In the genomic region with DNA sequence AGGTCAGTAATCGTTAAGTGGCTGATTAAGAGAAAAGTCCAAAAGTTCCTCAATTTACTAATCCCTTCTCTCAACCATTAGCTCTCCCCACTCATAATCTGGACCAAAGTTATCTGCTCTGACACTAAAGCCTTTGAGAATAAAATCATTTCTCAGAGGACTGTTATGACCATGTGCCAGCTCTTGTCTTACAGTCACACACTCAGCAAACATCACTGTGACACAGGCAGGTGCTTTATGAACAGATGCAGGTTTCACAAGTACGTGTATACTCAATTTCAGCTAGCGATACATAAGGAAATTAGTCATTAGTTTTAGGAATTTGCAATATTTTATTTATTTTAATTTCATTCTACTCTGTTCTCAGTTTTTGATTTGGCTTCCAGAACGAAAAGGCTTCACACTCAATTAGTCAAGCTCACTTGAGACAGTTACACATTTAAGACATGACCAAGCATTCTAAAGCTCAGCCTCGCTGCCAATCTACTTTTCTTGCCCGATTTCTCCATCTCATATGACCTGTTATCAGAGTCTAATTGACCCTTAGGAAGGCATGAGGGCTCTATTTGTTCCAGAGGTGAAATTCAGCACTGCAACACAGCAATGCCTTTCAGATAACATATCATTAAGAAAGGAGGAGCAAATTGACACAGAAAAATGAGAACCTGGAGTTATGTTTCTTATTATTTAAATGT, we compare ENCODE assay signal across 29 cellular contexts.
"Had no signal": no experiment of that assay in that cellular context is flagged by ENCODE, and none has a peak within 500 bp of the region (broad histone marks: within the 10 kb centered on the region; RNA-seq: fewer than 3 reads in every experiment).

No MANE protein-coding gene starts in this region.

- ATAC-seq: gastrocnemius medialis; natural killer cell treated with Interleukin-12 subunit alpha and Interleukin-12 subunit beta and Interleukin-15 and Interleukin-18, amount 100 ng/mL, for 72 hours; sciatic nerve; stimulated activated naive CD8-positive, alpha-beta T cell treated with anti-CD3 and anti-CD28 coated beads, Interleukin-15, Interleukin-2, amounts not matched to agents 100 U/mL and 50 U/mL, for 24 hours had no signal

- H3K27me3 ChIP-seq: ascending aorta, brain microvascular endothelial cell, dorsolateral prefrontal cortex, gastrocnemius medialis, hepatocyte, testis, transverse colon had no signal

- H3K4me2 ChIP-seq: hepatocyte had no signal

- H2AFZ ChIP-seq: hepatocyte had no signal

- H3K4me1 ChIP-seq: ascending aorta, gastrocnemius medialis, left ventricle myocardium inferior, testis, transverse colon had no signal

- FAIRE-seq: TTC549 had no signal

- H3K79me2 ChIP-seq: hepatocyte had no signal

- H3K9me3 ChIP-seq: ascending aorta, left ventricle myocardium inferior, testis, transverse colon had no signal

- H3K4me3 ChIP-seq: ascending aorta, coronary artery, dorsolateral prefrontal cortex, gastrocnemius medialis, hepatocyte, left ventricle myocardium inferior, lung, skin epidermis, testis, transverse colon had no signal

- DNase-seq: activated CD4-positive, alpha-beta memory T cell treated with anti-CD3 and anti-CD28 coated beads for 36 hours; activated CD4-positive, alpha-beta T cell treated with anti-CD3 and anti-CD28 coated beads, Interleukin-2, amount 10 ng/mL, durations not matched to agents 24 days and 14 days; activated CD4-positive, CD25-positive, alpha-beta regulatory T cell treated with anti-CD3 and anti-CD28 coated beads, Interleukin-2, amount 50 U/mL, for 72 hours; activated CD8-positive, alpha-beta memory T cell treated with anti-CD3 and anti-CD28 coated beads, Interleukin-2, amount 50 U/mL, for 4 hours; activated gamma-delta T cell; activated naive CD4-positive, alpha-beta T cell treated with anti-CD3 and anti-CD28 coated beads, Interleukin-2, amount 10 ng/mL, durations not matched to agents 7 days and 5 days; activated naive CD8-positive, alpha-beta T cell treated with anti-CD3 and anti-CD28 coated beads, Interleukin-2, amount 10 ng/mL, durations not matched to agents 7 days and 5 days; activated T-cell treated with anti-CD3 and anti-CD28 coated beads, Interleukin-2, amount 50 U/mL, for 1 hour; brain microvascular endothelial cell; dorsolateral prefrontal cortex; effector memory CD4-positive, alpha-beta T cell; gastrocnemius medialis; islet precursor cell; left ventricle myocardium inferior; mesendoderm; posterior cingulate gyrus; stimulated activated CD4-positive, alpha-beta T cell treated with anti-CD3 and anti-CD28 coated beads, Interleukin-12 subunit alpha, Interleukin-12 subunit beta, amount 100 ng/mL, for 4 hours; stimulated activated CD4-positive, alpha-beta T cell treated with anti-CD3 and anti-CD28 coated beads, Interleukin-4, amount 100 ng/mL, for 1 hour; stimulated activated naive CD8-positive, alpha-beta T cell treated with anti-CD3 and anti-CD28 coated beads, Interleukin-15, Interleukin-2, amounts not matched to agents 100 U/mL and 50 U/mL, for 24 hours; testis; transverse colon had no signal

- H3K27ac ChIP-seq: ascending aorta, brain microvascular endothelial cell, coronary artery, dorsolateral prefrontal cortex, gastrocnemius medialis, hepatocyte, left ventricle myocardium inferior, skin epidermis, transverse colon had no signal

- H3K36me3 ChIP-seq: ascending aorta, brain microvascular endothelial cell, gastrocnemius medialis, left ventricle myocardium inferior, transverse colon had no signal
